Comparison of ENCODE assay signal across 2 cellular contexts in genomic region chr7:74682829-74683228, GRCh38.
TF ChIP-seq lines count a peak whose summit lies in the region.

No MANE protein-coding gene starts in this region.

TF ChIP-seq in HEK293, 187 proteins besides CTCF, POLR2A, EP300 and RAD21:
- TF ChIP-seq ZNF510 (tag by site-specific recombination; IDR thresholded peaks at IDR 0.05; ENCODE audit: insufficient replicate concordance) (peak; percentile 68), ZSCAN16 (tag by site-specific recombination; IDR thresholded peaks at IDR 0.05) (0 out of 2 replicates have a peak, but pooled peaks have one; percentile 28), KLF8 (tag by site-specific recombination; IDR thresholded peaks at IDR 0.05) (no peak), ZNF302 (tag by site-specific recombination; IDR thresholded peaks at IDR 0.05; ENCODE audit: low read depth) (no peak), PRDM4 (tag by site-specific recombination; IDR thresholded peaks at IDR 0.05) (no peak), ZNF626 (tag by site-specific recombination; IDR thresholded peaks at IDR 0.05) (no peak), SETDB1 (IDR thresholded peaks at IDR 0.05; ENCODE audit: insufficient read length, low read length) (peak; percentile 77), ZNF398 (tag by site-specific recombination; IDR thresholded peaks at IDR 0.05) (no peak), ZNF366 (tag by site-specific recombination; conservative IDR thresholded peaks at IDR 0.05) (no peak)

TF ChIP-seq in GM12878, 131 proteins besides CTCF, POLR2A, EP300 and RAD21:
- TF ChIP-seq EGR1 (IDR thresholded peaks at IDR 0.05; ENCODE audit: borderline replicate concordance in 1 of 2, low read depth in 2 of 2, low read length in 2 of 2), result no peak
- no peak for TF ChIP-seq CUX1 (IDR thresholded peaks at IDR 0.05; ENCODE audit: insufficient replicate concordance, low read depth, low read length)
- no peak for TF ChIP-seq PML (IDR thresholded peaks at IDR 0.05; ENCODE audit: low read length)
- no peak for TF ChIP-seq NKRF (conservative IDR thresholded peaks at IDR 0.05)
- TF ChIP-seq MXI1 (IDR thresholded peaks at IDR 0.05; ENCODE audit: low read depth, low read length), result no peak
- no peak for TF ChIP-seq GABPA (IDR thresholded peaks at IDR 0.05; ENCODE audit: low read depth)
- no peak for TF ChIP-seq ATF3 (IDR thresholded peaks at IDR 0.05; ENCODE audit: borderline replicate concordance, extremely low read depth, low read depth, low read length)
- TF ChIP-seq NFXL1 (IDR thresholded peaks at IDR 0.05; ENCODE audit: borderline replicate concordance), result no peak
- no peak for TF ChIP-seq BHLHE40 (IDR thresholded peaks at IDR 0.05; ENCODE audit: borderline replicate concordance in 1 of 2, low read depth in 2 of 2, low read length in 1 of 2)
- TF ChIP-seq ZNF592 (IDR thresholded peaks at IDR 0.05), result no peak
- no peak for TF ChIP-seq NR2F1 (conservative IDR thresholded peaks at IDR 0.05)
- no peak for TF ChIP-seq FOXM1 (IDR thresholded peaks at IDR 0.05; ENCODE audit: low read depth, low read length)
- TF ChIP-seq NR2C1 (IDR thresholded peaks at IDR 0.05), result no peak
- no peak for TF ChIP-seq ZNF24 (IDR thresholded peaks at IDR 0.05)
- no peak for TF ChIP-seq ELK1 (IDR thresholded peaks at IDR 0.05; ENCODE audit: low read depth, low read length)
